In the genomic region with DNA sequence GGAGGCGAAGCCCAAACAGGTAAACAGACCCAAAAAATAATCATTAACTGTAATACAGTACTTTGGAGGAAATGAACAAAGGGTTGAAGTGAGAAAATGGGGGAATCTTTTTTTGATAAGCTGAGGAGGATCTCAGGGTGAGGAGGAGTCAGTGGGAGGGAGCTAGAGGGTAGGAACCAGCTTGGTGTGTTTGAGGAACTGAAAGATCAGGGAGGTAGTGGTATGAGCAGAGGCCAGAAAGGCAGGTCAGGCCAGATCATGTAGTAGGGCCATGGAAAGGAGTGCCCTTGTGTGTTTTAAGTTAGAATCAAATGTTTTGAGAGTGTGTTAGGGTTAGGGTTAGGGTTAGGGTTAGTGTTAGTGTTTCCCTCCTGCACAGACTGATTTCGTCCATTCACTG, we compare ENCODE assay signal across 13 cellular contexts. TPM values are rescaled to one million over a fixed set of nuclear protein-coding genes. Genes with fewer than 3 reads are reported as not detected.
DNase-seq lines count a peak whose midpoint lies in the region; ATAC-seq, FAIRE-seq and TF ChIP-seq lines count a peak whose summit lies in the region.
"Had no signal": no experiment of that assay in that cellular context is flagged by ENCODE, and none has a peak within 500 bp of the region (broad histone marks: within the 10 kb centered on the region; RNA-seq: fewer than 3 reads in every experiment).

No MANE protein-coding gene starts in this region.

- H3K36me3 ChIP-seq in BLaER1 treated with 17β-estradiol and CSF1 and Interleukin-3, amounts not matched to agents 10 nM and 100 nM, result no peaks in the 10 kb centered on the region
- H3K36me3 ChIP-seq in ovary, result no peaks in the 10 kb centered on the region

- no peak overlapping the region for H3K4me3 ChIP-seq in BLaER1 treated with 17β-estradiol and CSF1 and Interleukin-3, amounts not matched to agents 10 nM and 100 nM
- H3K4me3 ChIP-seq in ovary, result no peak overlapping the region
- H3K4me3 ChIP-seq: A549, testis had no signal

- TF ChIP-seq EP300 in ovary (IDR thresholded peaks at IDR 0.05), result no peak

- 64 to 91% (median 66%) methylated on average over 2 of the region's 2 CpGs for WGBS in ovary, 3 donors

- no peak overlapping the region for H3K27ac ChIP-seq in BLaER1 treated with 17β-estradiol and CSF1 and Interleukin-3, amounts not matched to agents 10 nM and 100 nM
- no peak overlapping the region for H3K27ac ChIP-seq in ovary
- H3K27ac ChIP-seq: A549, testis, VCaP had no signal

- no peak for TF ChIP-seq POLR2A in ovary (IDR thresholded peaks at IDR 0.05)

- peak overlapping the region; percentile 12 to 56 (median 48); a peak in 18 of 22 replicates for H3K4me2 ChIP-seq in BLaER1 treated with 17β-estradiol and CSF1 and Interleukin-3, amounts not matched to agents 10 nM and 100 nM
- H3K4me2 ChIP-seq: A549 had no signal

- ATAC-seq in HG02642 (IDR thresholded peaks at IDR 0.05; ENCODE audit: poor library complexity, unreplicated experiment) (peak; percentile 87), HG03457 (IDR thresholded peaks at IDR 0.05; ENCODE audit: unreplicated experiment) (peak; percentile 92)
- ATAC-seq: A549 had no signal

- H3K9ac ChIP-seq in BLaER1 treated with 17β-estradiol and CSF1 and Interleukin-3, amounts not matched to agents 10 nM and 100 nM, result no peak overlapping the region

- peaks cover 0 to 6% (median 0%) of the 10 kb centered on the region in 11 experiments; a peak in 2 of 22 replicates for H4K20me1 ChIP-seq in BLaER1 treated with 17β-estradiol and CSF1 and Interleukin-3, amounts not matched to agents 10 nM and 100 nM

- intact Hi-C loops in ovary (cut with DNase I), result no loop called here

- no peaks in the 10 kb centered on the region for H3K27me3 ChIP-seq in BLaER1 treated with 17β-estradiol and CSF1 and Interleukin-3, amounts not matched to agents 10 nM and 100 nM
- no peaks in the 10 kb centered on the region for H3K27me3 ChIP-seq in ovary
- H3K27me3 ChIP-seq: testis had no signal

- no peak for TF ChIP-seq CTCF in ovary (IDR thresholded peaks at IDR 0.05)

- H3K9me3 ChIP-seq in BLaER1 treated with 17β-estradiol and CSF1 and Interleukin-3, amounts not matched to agents 10 nM and 100 nM (replicated peaks in 1 of 11), result 0 out of 22 replicates have a peak, but pooled peaks cover 0 to 5% (median 0%) of the 10 kb centered on the region in 11 experiments
- H3K9me3 ChIP-seq in ovary, result no peaks in the 10 kb centered on the region
- H3K9me3 ChIP-seq: A549, testis had no signal

- FAIRE-seq in GM19239 (lab: Jason Lieb, UNC), result peak; percentile 76
- FAIRE-seq: A549 had no signal

- peaks cover 12 to 43% (median 25%) of the 10 kb centered on the region in 10 experiments for H3K4me1 ChIP-seq in BLaER1 treated with 17β-estradiol and CSF1 and Interleukin-3, amounts not matched to agents 10 nM and 100 nM
- H3K4me1 ChIP-seq in ovary (ENCODE audit: insufficient read depth), result no peaks in the 10 kb centered on the region

- DNase-seq in GM19239 (ENCODE audit: insufficient read length, low spot score), result peak; percentile 56
- DNase-seq in stimulated activated CD4-positive, alpha-beta T cell treated with anti-CD3 and anti-CD28 coated beads, Interleukin-4, amount 100 ng/mL, for 4 hours, result no peak
- no peak for DNase-seq in cerebellar cortex (ENCODE audit: low spot score)
- no peak for DNase-seq in ovary
- DNase-seq in islet precursor cell, result no peak
- DNase-seq: OCI-M1, testis had no signal

RNA-seq across cellular contexts. Expression of a gene that starts 48.8 kb away (rescaled TPM):
- 1 to 10 TPM in 2 of 7 donors, under 1 TPM in 5; 0.12 to 4.5 (median 0.77) TPM for total RNA-seq in ovary
- 1 to 10 TPM in 1 of 2 donors, under 1 TPM in 1; 0.21 to 3.0 TPM for polyA plus RNA-seq in ovary
- total RNA-seq: osteocyte had no signal
